ENCODE assay signal across 1 cellular context in genomic region chr20:38962044-38962897, GRCh38.
TF ChIP-seq lines count a peak whose summit lies in the region.

TSS of gene DHX35 (plus strand) at chr20:38962344. CDS start at chr20:38962368, 24 bp downstream.

TF ChIP-seq in HEK293, 187 proteins besides CTCF, POLR2A, EP300 and RAD21 (continued from another document):
- TF ChIP-seq PRDM2 (tag by site-specific recombination; IDR thresholded peaks at IDR 0.05; ENCODE audit: borderline replicate concordance) (no peak), ZNF19 (tag by site-specific recombination; IDR thresholded peaks at IDR 0.05; ENCODE audit: low read depth) (no peak), ZNF341 (tag by site-specific recombination; IDR thresholded peaks at IDR 0.05; ENCODE audit: low read depth) (no peak), SALL2 (tag by site-specific recombination; IDR thresholded peaks at IDR 0.05; ENCODE audit: borderline replicate concordance) (no peak), ZBTB20 (tag by site-specific recombination; IDR thresholded peaks at IDR 0.05) (no peak; the same call in 1 of the 2 replicates), ZNF704 (tag by site-specific recombination; IDR thresholded peaks at IDR 0.05) (peak; percentile 97), GFI1B (tag by site-specific recombination; IDR thresholded peaks at IDR 0.05) (no peak), ZNF302 (tag by site-specific recombination; IDR thresholded peaks at IDR 0.05; ENCODE audit: low read depth) (no peak), TSHZ1 (tag by site-specific recombination; IDR thresholded peaks at IDR 0.05; ENCODE audit: borderline replicate concordance) (no peak), ZIC2 (tag by site-specific recombination; IDR thresholded peaks at IDR 0.05) (peak; percentile 37), ZNF510 (tag by site-specific recombination; IDR thresholded peaks at IDR 0.05; ENCODE audit: insufficient replicate concordance) (no peak), ZNF521 (tag by site-specific recombination; IDR thresholded peaks at IDR 0.05) (no peak), PRDM4 (tag by site-specific recombination; IDR thresholded peaks at IDR 0.05) (no peak), ZNF184 (tag by site-specific recombination; IDR thresholded peaks at IDR 0.05) (no peak), ZNF580 (tag by site-specific recombination; IDR thresholded peaks at IDR 0.05) (peak; percentile 64), BCL11A (tag by site-specific recombination; IDR thresholded peaks at IDR 0.05; ENCODE audit: low read depth) (no peak), ZNF324 (tag by site-specific recombination; IDR thresholded peaks at IDR 0.05) (0 out of 2 replicates have a peak, but pooled peaks have one; percentile 24), ZNF211 (tag by site-specific recombination; IDR thresholded peaks at IDR 0.05; ENCODE audit: low read depth) (no peak), ZNF354C (tag by site-specific recombination; IDR thresholded peaks at IDR 0.05; ENCODE audit: borderline replicate concordance, low read depth) (no peak), ZNF404 (tag by site-specific recombination; IDR thresholded peaks at IDR 0.05) (no peak), KLF8 (tag by site-specific recombination; IDR thresholded peaks at IDR 0.05) (peak; percentile 93), SCRT2 (tag by site-specific recombination; IDR thresholded peaks at IDR 0.05) (peak; percentile 92), ZNF48 (tag by site-specific recombination; IDR thresholded peaks at IDR 0.05) (no peak), ZNF777 (tag by site-specific recombination; IDR thresholded peaks at IDR 0.05; ENCODE audit: borderline replicate concordance) (no peak), ZNF202 (tag by site-specific recombination; IDR thresholded peaks at IDR 0.05; ENCODE audit: borderline replicate concordance) (no peak), ZNF571 (tag by site-specific recombination; IDR thresholded peaks at IDR 0.05) (no peak), ZNF274 (IDR thresholded peaks at IDR 0.05; ENCODE audit: low read length) (no peak), ZNF274 (tag by site-specific recombination; IDR thresholded peaks at IDR 0.05; ENCODE audit: borderline replicate concordance) (no peak), ZNF114 (tag by site-specific recombination; IDR thresholded peaks at IDR 0.05) (no peak), ZNF645 (tag by site-specific recombination; IDR thresholded peaks at IDR 0.05) (no peak), ZNF16 (tag by site-specific recombination; IDR thresholded peaks at IDR 0.05; ENCODE audit: low read depth) (no peak), ZNF776 (tag by site-specific recombination; IDR thresholded peaks at IDR 0.05; ENCODE audit: borderline replicate concordance) (no peak), ZNF548 (tag by site-specific recombination; IDR thresholded peaks at IDR 0.05) (no peak), ZNF23 (tag by site-specific recombination; IDR thresholded peaks at IDR 0.05; ENCODE audit: borderline replicate concordance) (no peak), ZNF423 (tag by site-specific recombination; IDR thresholded peaks at IDR 0.05) (no peak), SP2 (tag by site-specific recombination; IDR thresholded peaks at IDR 0.05) (peak; percentile 85), ZNF2 (tag by site-specific recombination; IDR thresholded peaks at IDR 0.05) (no peak), KLF16 (tag by site-specific recombination; IDR thresholded peaks at IDR 0.05) (peak; percentile 98), AEBP2 (tag by site-specific recombination; IDR thresholded peaks at IDR 0.05; ENCODE audit: borderline replicate concordance) (no peak)
